In genomic region chr15:82980986-82981385, GRCh38 we compare ENCODE assay signal across 27 cellular contexts.
"Had no signal": no experiment of that assay in that cellular context is flagged by ENCODE, and none has a peak within 500 bp of the region (broad histone marks: within the 10 kb centered on the region; RNA-seq: fewer than 3 reads in every experiment).

No MANE protein-coding gene starts in this region.

- H2AFZ ChIP-seq: parathyroid adenoma had no signal

- H3K27me3 ChIP-seq: ovary, right lobe of liver, sigmoid colon, stomach, thyroid gland, tibial nerve, upper lobe of left lung, vagina had no signal

- H3K4me3 Mint-ChIP-seq: naive thymus-derived CD8-positive, alpha-beta T cell; natural killer cell treated with Interleukin-12 subunit alpha and Interleukin-12 subunit beta and Interleukin-15 and Interleukin-18, amount 100 ng/mL, for 72 hours; stimulated activated effector memory CD8-positive, alpha-beta T cell treated with anti-CD3 and anti-CD28 coated beads, Interleukin-12 subunit alpha, Interleukin-12 subunit beta, amount 100 ng/mL, for 72 hours; stimulated activated naive B cell treated with anti-CD40 and anti-IgM and Interleukin-4, amounts not matched to agents 10 μg/mL and 1 μg/mL and 100 μg/mL, for 72 hours; stimulated activated naive CD8-positive, alpha-beta T cell treated with anti-CD3 and anti-CD28 coated beads, Interleukin-15, Interleukin-2, amounts not matched to agents 100 ng/mL and 50 ng/mL, for 24 hours had no signal

- H3K36me3 ChIP-seq: ovary, right lobe of liver, sigmoid colon, stomach, thoracic aorta, thyroid gland, upper lobe of left lung, vagina had no signal

- H3K9ac ChIP-seq: parathyroid adenoma had no signal

- ATAC-seq: naive thymus-derived CD8-positive, alpha-beta T cell; natural killer cell treated with Interleukin-12 subunit alpha and Interleukin-12 subunit beta and Interleukin-15 and Interleukin-18, amount 100 ng/mL, for 72 hours; psoas muscle; right cardiac atrium; right lobe of liver; stimulated activated effector memory CD8-positive, alpha-beta T cell treated with anti-CD3 and anti-CD28 coated beads, Interleukin-12 subunit alpha, Interleukin-12 subunit beta, amount 100 ng/mL, for 72 hours; stimulated activated naive B cell treated with anti-CD40 and anti-IgM and Interleukin-4, amounts not matched to agents 10 μg/mL and 1 μg/mL and 100 μg/mL, for 72 hours had no signal

- H3K4me1 ChIP-seq: parathyroid adenoma had no signal

- H3K27ac Mint-ChIP-seq: naive thymus-derived CD8-positive, alpha-beta T cell; natural killer cell treated with Interleukin-12 subunit alpha and Interleukin-12 subunit beta and Interleukin-15 and Interleukin-18, amount 100 ng/mL, for 72 hours; progenitor cell of endocrine pancreas; stimulated activated effector memory CD8-positive, alpha-beta T cell treated with anti-CD3 and anti-CD28 coated beads, Interleukin-12 subunit alpha, Interleukin-12 subunit beta, amount 100 ng/mL, for 72 hours; stimulated activated naive B cell treated with anti-CD40 and anti-IgM and Interleukin-4, amounts not matched to agents 10 μg/mL and 1 μg/mL and 100 μg/mL, for 72 hours; stimulated activated naive CD8-positive, alpha-beta T cell treated with anti-CD3 and anti-CD28 coated beads, Interleukin-15, Interleukin-2, amounts not matched to agents 100 ng/mL and 50 ng/mL, for 24 hours had no signal

- H3K27me3 Mint-ChIP-seq: naive thymus-derived CD8-positive, alpha-beta T cell; natural killer cell treated with Interleukin-12 subunit alpha and Interleukin-12 subunit beta and Interleukin-15 and Interleukin-18, amount 100 ng/mL, for 72 hours; progenitor cell of endocrine pancreas; stimulated activated naive B cell treated with anti-CD40 and anti-IgM and Interleukin-4, amounts not matched to agents 10 μg/mL and 1 μg/mL and 100 μg/mL, for 72 hours; stimulated activated naive CD8-positive, alpha-beta T cell treated with anti-CD3 and anti-CD28 coated beads, Interleukin-15, Interleukin-2, amounts not matched to agents 100 ng/mL and 50 ng/mL, for 24 hours had no signal

- H3K27ac ChIP-seq: ovary, parathyroid adenoma, psoas muscle, right lobe of liver, sigmoid colon, stomach, thoracic aorta, thyroid gland, tibial nerve, upper lobe of left lung, vagina had no signal

- H3K9me3 ChIP-seq: ovary, psoas muscle, right lobe of liver, sigmoid colon, stomach, thoracic aorta, thyroid gland, tibial nerve, upper lobe of left lung, vagina had no signal

- H3K9me3 Mint-ChIP-seq: naive thymus-derived CD8-positive, alpha-beta T cell; natural killer cell treated with Interleukin-12 subunit alpha and Interleukin-12 subunit beta and Interleukin-15 and Interleukin-18, amount 100 ng/mL, for 72 hours; stimulated activated naive B cell treated with anti-CD40 and anti-IgM and Interleukin-4, amounts not matched to agents 10 μg/mL and 1 μg/mL and 100 μg/mL, for 72 hours; stimulated activated naive CD8-positive, alpha-beta T cell treated with anti-CD3 and anti-CD28 coated beads, Interleukin-15, Interleukin-2, amounts not matched to agents 100 ng/mL and 50 ng/mL, for 24 hours had no signal

- DNase-seq: naive thymus-derived CD8-positive, alpha-beta T cell; occipital lobe; ovary; posterior cingulate gyrus; psoas muscle; right cardiac atrium; right lobe of liver; sigmoid colon; small intestine; stimulated activated CD4-positive, alpha-beta T cell treated with anti-CD3 and anti-CD28 coated beads, Interleukin-15, amount 100 ng/mL, for 24 hours; stimulated activated CD4-positive, alpha-beta T cell treated with anti-CD3 and anti-CD28 coated beads, Interleukin-2, amount 100 ng/mL, for 24 hours; stimulated activated CD4-positive, alpha-beta T cell treated with anti-CD3 and anti-CD28 coated beads, Interleukin-2, amount 100 ng/mL, for 48 hours; stimulated activated CD4-positive, alpha-beta T cell treated with anti-CD3 and anti-CD28 coated beads, Interleukin-4, amount 100 ng/mL, for 24 hours; stimulated activated naive B cell treated with anti-CD40 and anti-IgM and Interleukin-4, amounts not matched to agents 10 μg/mL and 1 μg/mL and 100 μg/mL, for 72 hours; stimulated activated naive CD4-positive, alpha-beta T cell treated with Interleukin-2 at 50 U/mL for 16 hours; stomach; thyroid gland; trophoblast cell; upper lobe of left lung had no signal

- H3K36me3 Mint-ChIP-seq: natural killer cell treated with Interleukin-12 subunit alpha and Interleukin-12 subunit beta and Interleukin-15 and Interleukin-18, amount 100 ng/mL, for 72 hours had no signal

- H3K4me3 ChIP-seq: ovary, psoas muscle, right lobe of liver, sigmoid colon, stomach, thoracic aorta, thyroid gland, tibial nerve, upper lobe of left lung, vagina had no signal
